In genomic region chr7:41060796-41061195, GRCh38 we compare ENCODE assay signal across 20 cellular contexts.
"Had no signal": no experiment of that assay in that cellular context is flagged by ENCODE, and none has a peak within 500 bp of the region (broad histone marks: within the 10 kb centered on the region; RNA-seq: fewer than 3 reads in every experiment).

No MANE protein-coding gene starts in this region.

- DNase-seq: Karpas-422, KG1, MG63, NCI-H1092, NCI-H1105 treated with DMSO at 0.1 percent for 48 hours, NCI-H1417 treated with DMSO at 0.1 percent for 48 hours, NCI-H146, NCI-H1694 treated with DMSO at 0.1 percent for 48 hours, NCI-H1930, NCI-H2081, NCI-H2107, NCI-H2227 treated with DMSO at 0.1 percent for 48 hours, NCI-H524, NCI-H526 treated with DMSO at 0.1 percent for 48 hours, NCI-H774, SHP77, SK-N-SH, SW 1271 had no signal

- H3K4me2 ChIP-seq: SK-N-SH had no signal

- H3K27ac ChIP-seq: HL-60, RWPE1 had no signal

- H3K36me3 ChIP-seq: MG63 had no signal

- H3K4me3 ChIP-seq: MG63 had no signal

- H3K9me3 ChIP-seq: MG63, SK-N-SH had no signal

- H3K9ac ChIP-seq: SK-N-SH had no signal

- H3K27me3 ChIP-seq: MG63 had no signal
